ENCODE assay signal across 8 cellular contexts in the genomic region with DNA sequence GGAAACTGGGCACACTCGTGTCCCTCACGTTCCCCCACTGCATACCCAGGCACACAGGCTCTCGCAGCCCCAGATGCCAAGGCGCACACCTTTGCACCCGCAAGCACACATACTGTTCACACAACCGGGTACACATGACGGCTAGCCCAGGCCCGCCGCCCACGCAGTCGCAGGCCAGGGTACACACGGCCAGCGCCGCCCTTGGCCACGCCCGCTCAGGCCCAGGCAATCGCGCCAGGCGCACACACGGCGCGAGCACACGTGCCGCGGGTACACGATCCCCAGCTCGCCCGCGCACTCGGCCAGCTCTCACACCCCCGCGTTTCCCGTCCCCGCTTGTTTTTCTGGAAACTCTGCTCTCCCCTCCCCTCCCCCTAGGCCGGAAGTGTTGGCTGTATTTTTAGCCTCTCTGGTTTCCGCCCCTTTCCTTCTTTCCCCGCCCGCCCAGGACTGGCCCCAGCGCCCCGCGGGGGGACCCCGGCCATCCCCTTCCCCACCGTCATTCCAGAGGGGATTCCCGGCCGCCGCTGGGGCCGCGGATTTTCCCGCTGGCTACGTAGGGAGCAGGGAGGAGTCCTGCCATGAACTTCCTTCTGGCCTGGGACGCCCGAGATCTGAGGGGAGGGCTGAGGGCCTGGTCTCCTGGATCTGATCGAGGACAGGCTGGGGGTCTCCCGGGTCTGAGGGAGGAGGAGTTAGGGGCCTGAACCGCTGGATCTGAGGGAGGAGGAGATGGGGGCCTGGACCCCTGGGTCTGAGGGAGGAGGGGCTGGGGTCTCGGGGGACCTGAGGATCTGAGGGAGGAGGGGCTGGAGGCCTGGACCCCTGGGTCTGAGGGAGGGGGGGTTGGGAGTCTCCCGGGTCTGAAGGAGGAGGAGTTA. TPM values are rescaled to one million over a fixed set of nuclear protein-coding genes. Genes with fewer than 3 reads are reported as not detected.
DNase-seq lines count a peak whose midpoint lies in the region; ATAC-seq and TF ChIP-seq lines count a peak whose summit lies in the region.

No MANE protein-coding gene starts in this region.

- WGBS in body of pancreas, 2 donors: 1% methylated on average over 31 to 57 of the region's 57 CpGs

- no peaks in the 10 kb centered on the region for H3K27me3 ChIP-seq in body of pancreas

- TF ChIP-seq POLR2A in body of pancreas (IDR thresholded peaks at IDR 0.05): peak; percentile 28 to 64 (median 59)

- no peaks in the 10 kb centered on the region for H3K9me3 ChIP-seq in body of pancreas

- DNase-seq in COLO668 (lab: John Stamatoyannopoulos, UW; ENCODE audit: unreplicated experiment) (peak; percentile 88), NCI-H146 treated with DMSO at 0.1 percent for 48 hours (lab: John Stamatoyannopoulos, UW; ENCODE audit: unreplicated experiment) (peak; percentile 62), UCSD-AML1 (lab: John Stamatoyannopoulos, UW; ENCODE audit: unreplicated experiment) (peak; percentile 93), body of pancreas (peak; percentile 90 to 95 (median 92)), sciatic nerve (ENCODE audit: low spot score) (peak; percentile 95)

- intact Hi-C loops in body of pancreas (cut with DNase I) (no loop called here), sciatic nerve (cut with DNase I) (no loop called here)

- no peaks in the 10 kb centered on the region for H3K36me3 ChIP-seq in body of pancreas (replicated peaks in 1 of 2; ENCODE audit: insufficient read depth in 1 of 2, low read depth in 2 of 2)

- H3K4me3 ChIP-seq in body of pancreas: no peak overlapping the region
- peak overlapping the region; percentile 39 for H3K4me3 ChIP-seq in iPS-11a (ENCODE audit: low read depth, low read length)

- TF ChIP-seq CTCF in body of pancreas (IDR thresholded peaks at IDR 0.05): no peak

- ATAC-seq in GM21529 (IDR thresholded peaks at IDR 0.05; ENCODE audit: unreplicated experiment) (peak; percentile 18), body of pancreas (peak; percentile 49), sciatic nerve (peak; percentile 59), GM19328 (IDR thresholded peaks at IDR 0.05; ENCODE audit: unreplicated experiment) (no peak)

- peaks cover 44% of the 10 kb centered on the region for H3K4me1 ChIP-seq in body of pancreas

- peak overlapping the region; percentile 91 to 98 (median 96) for H3K27ac ChIP-seq in body of pancreas

RNA-seq across cellular contexts. Expression of a gene that starts 4.0 kb away (rescaled TPM):
- total RNA-seq in body of pancreas (100 to 1,000 TPM in 1 of 2 donors, 10 to 100 TPM in 1; 55.8 to 108 TPM), sciatic nerve (342 TPM)

RNA-seq across cellular contexts. Expression of a gene that starts 9.8 kb away (rescaled TPM):
- total RNA-seq in body of pancreas (10 to 100 TPM in 1 of 2 donors, 1 to 10 TPM in 1; 6.7 to 13.2 TPM), sciatic nerve (89.2 TPM)

RNA-seq across cellular contexts. Expression of a gene that starts 11.5 kb away (rescaled TPM):
- total RNA-seq in body of pancreas: 10 to 100 TPM; 23.1 to 40.9 TPM
- total RNA-seq in sciatic nerve: 37.2 TPM

RNA-seq across cellular contexts. Expression of a gene that starts 11.8 kb away (rescaled TPM):
- total RNA-seq in body of pancreas (10 to 100 TPM; 16.9 to 49.8 TPM), sciatic nerve (38.7 TPM)

RNA-seq across cellular contexts. Expression of a gene that starts 33.1 kb away (rescaled TPM):
- total RNA-seq in body of pancreas (1,000 to 10,000 TPM in 1 of 2 donors, 100 to 1,000 TPM in 1; 573 to 1,475 TPM), sciatic nerve (1,367 TPM)
